Comparison of ENCODE assay signal across 14 cellular contexts in the genomic region with DNA sequence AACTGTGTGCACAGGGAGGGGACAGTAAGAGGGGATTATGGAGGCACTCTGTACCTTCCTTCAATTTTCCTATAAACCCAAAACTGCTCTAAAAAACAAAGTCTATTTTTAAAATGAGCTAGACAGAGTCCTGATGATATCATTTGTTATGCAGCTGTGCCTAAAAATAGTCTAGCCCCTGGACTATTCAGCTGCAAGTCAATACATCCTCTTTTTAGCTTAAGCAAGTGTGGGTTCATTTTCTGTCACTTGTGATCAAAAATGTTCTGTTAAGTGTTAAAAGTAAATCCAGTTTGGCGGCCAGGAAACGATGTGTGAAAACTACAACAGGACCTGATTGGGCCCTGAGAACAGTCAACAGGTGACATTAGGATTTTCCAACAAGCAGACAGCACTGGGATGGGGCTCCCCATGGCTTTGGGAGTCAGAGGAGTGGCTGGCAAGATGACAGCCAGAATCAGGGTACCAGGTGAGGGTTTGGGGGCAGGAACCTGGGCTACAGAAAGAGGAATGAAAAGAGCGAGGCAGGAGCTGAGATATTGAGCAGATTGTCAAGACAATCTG. TPM values are rescaled to one million over a fixed set of nuclear protein-coding genes. Genes with fewer than 3 reads are reported as not detected.
DNase-seq lines count a peak whose midpoint lies in the region; ATAC-seq, FAIRE-seq and TF ChIP-seq lines count a peak whose summit lies in the region.
"Had no signal": no experiment of that assay in that cellular context is flagged by ENCODE, and none has a peak within 500 bp of the region (broad histone marks: within the 10 kb centered on the region; RNA-seq: fewer than 3 reads in every experiment).

No MANE protein-coding gene starts in this region.

- no peak for TF ChIP-seq POLR2A in GM12891 (IDR thresholded peaks at IDR 0.05; ENCODE audit: low read depth, low read length)

- ATAC-seq in HG03045 (IDR thresholded peaks at IDR 0.05; ENCODE audit: unreplicated experiment) (peak; percentile 44), activated B cell treated with CpG ODN at 0.5 μM for 24 hours (ENCODE audit: low read depth) (peak; percentile 47), HG03196 (IDR thresholded peaks at IDR 0.05; ENCODE audit: unreplicated experiment) (no peak)
- ATAC-seq: HCT116 had no signal

- peak overlapping the region; percentile 89 for H3K27ac Mint-ChIP-seq in activated B cell treated with CpG ODN at 0.5 μM for 24 hours
- H3K27ac Mint-ChIP-seq in nephron progenitor cell: peak overlapping the region; percentile 50

- TF ChIP-seq CTCF in activated B cell treated with CpG ODN at 0.5 μM for 24 hours (IDR thresholded peaks at IDR 0.05) (no peak), nephron progenitor cell (IDR thresholded peaks at IDR 0.05) (no peak)

- DNase-seq in GM12891 (ENCODE audit: insufficient read length, low spot score) (no peak), activated B cell treated with CpG ODN at 0.5 μM for 24 hours (peak; percentile 41), nephron progenitor cell (no peak), SJCRH30 (no peak), NCI-H2171 treated with DMSO at 0.1 percent for 48 hours (lab: John Stamatoyannopoulos, UW) (no peak), HTR-8/SVneo (ENCODE audit: insufficient read length, low spot score) (no peak)
- DNase-seq: NCI-H1092 treated with DMSO at 0.1 percent for 48 hours, T-helper 1 cell had no signal

- no peaks in the 10 kb centered on the region for H3K9me3 Mint-ChIP-seq in activated B cell treated with CpG ODN at 0.5 μM for 24 hours
- peaks cover 26% of the 10 kb centered on the region for H3K9me3 Mint-ChIP-seq in nephron progenitor cell

- H3K4me3 ChIP-seq in SJCRH30: no peak overlapping the region

- intact Hi-C loops in activated B cell treated with CpG ODN at 0.5 μM for 24 hours (cut with micrococcal nuclease): loop anchor here (1.0 to 5.0 kb wide), 2 partner anchors 83 to 212 kb away; a partner anchor contains a TSS

- H3K4me1 ChIP-seq in SJCRH30: no peaks in the 10 kb centered on the region

- peak; percentile 83 for FAIRE-seq in GM12891 (lab: Jason Lieb, UNC)
- FAIRE-seq in HTR-8/SVneo (lab: Jason Lieb, UNC): no peak
- FAIRE-seq: frontal cortex, G401.6 had no signal

- POLR2A ChIA-PET in activated B cell treated with CpG ODN at 0.5 μM for 24 hours (lab: Charles Lee): interaction anchor here (0.8 to 7.0 kb wide), 12 partner anchors 8 to 212 kb away, joined by 3 to 105 read pairs (median 8); a partner anchor contains a TSS

- H3K27me3 ChIP-seq in SJCRH30: no peaks in the 10 kb centered on the region
- H3K27me3 ChIP-seq: neutrophil had no signal

- CTCF ChIA-PET in activated B cell treated with CpG ODN at 0.5 μM for 24 hours (lab: Charles Lee): interaction anchor here (0.9 to 1.6 kb wide), 4 partner anchors 10 to 133 kb away, joined by 3 to 5 read pairs (median 4); a partner anchor contains a TSS

- H3K36me3 ChIP-seq in SJCRH30: no peaks in the 10 kb centered on the region
- H3K36me3 ChIP-seq: neutrophil had no signal

- no peak overlapping the region for H3K27ac ChIP-seq in SJCRH30
- H3K27ac ChIP-seq: neutrophil had no signal

- H3K4me3 Mint-ChIP-seq in activated B cell treated with CpG ODN at 0.5 μM for 24 hours: peak overlapping the region; percentile 57
- peak overlapping the region; percentile 16 for H3K4me3 Mint-ChIP-seq in nephron progenitor cell

- H3K27me3 Mint-ChIP-seq in activated B cell treated with CpG ODN at 0.5 μM for 24 hours (no peaks in the 10 kb centered on the region), nephron progenitor cell (ENCODE audit: low read depth, poor library complexity) (peaks cover 5% of the 10 kb centered on the region)

- H3K4me1 Mint-ChIP-seq in activated B cell treated with CpG ODN at 0.5 μM for 24 hours (peaks cover 99% of the 10 kb centered on the region), nephron progenitor cell (peaks cover 18% of the 10 kb centered on the region)

- no peaks in the 10 kb centered on the region for H3K36me3 Mint-ChIP-seq in activated B cell treated with CpG ODN at 0.5 μM for 24 hours (ENCODE audit: low read depth)
- H3K36me3 Mint-ChIP-seq in nephron progenitor cell (ENCODE audit: low read depth): no peaks in the 10 kb centered on the region

- H3K9me3 ChIP-seq in SJCRH30 (replicated peaks): no peaks in the 10 kb centered on the region
- H3K9me3 ChIP-seq: neutrophil had no signal

TF ChIP-seq in GM12891, 5 proteins besides CTCF, POLR2A, EP300 and RAD21:
- no peak for TF ChIP-seq SPI1 (IDR thresholded peaks at IDR 0.05; ENCODE audit: low read depth, low read length)
- no peak for TF ChIP-seq POU2F2 (IDR thresholded peaks at IDR 0.05; ENCODE audit: low read depth, low read length)
- TF ChIP-seq POLR2AphosphoS5 (IDR thresholded peaks at IDR 0.05; ENCODE audit: low read depth, low read length): no peak
- no peak for TF ChIP-seq TAF1 (IDR thresholded peaks at IDR 0.05; ENCODE audit: low read depth, low read length)
- no peak for TF ChIP-seq PAX5 (IDR thresholded peaks at IDR 0.05; ENCODE audit: insufficient read depth, low read length, severe bottlenecking)
TF ChIP-seq in GM12891: peak in this region for 0.

RNA-seq across cellular contexts. Expression of a gene that starts 33.9 kb away (rescaled TPM):
- 27.6 TPM for polyA plus RNA-seq in GM12891 (2012; ENCODE audit: low read depth, missing spikeins)
- 263 and 286 TPM in 2 replicates for total RNA-seq in activated B cell treated with CpG ODN at 0.5 μM for 24 hours
- total RNA-seq in SJCRH30 (2014; rRNA removed; shearing (Covaris generic)): 17.7 and 21.7 TPM in 2 replicates

Comparison
In these comparisons a context has a peak if more than half of its experiments do, and no peak if none do; other contexts are left out.
1. RNA of a gene that starts 33.9 kb away (total RNA-seq): 263 to 286 TPM in activated B cell treated with CpG ODN at 0.5 μM for 24 hours; 17.7 to 21.7 TPM in SJCRH30; every median in the first group is over 10 times any median in the second.